Comparison of ENCODE assay signal across 1 cellular context in genomic region chr20:3204124-3204794, GRCh38.
TF ChIP-seq lines count a peak whose summit lies in the region.

Gene DDRGK1, minus strand, starts transcription at chr20:3204682. Its CDS starts 55 bp downstream, at chr20:3204627.

TF ChIP-seq in HepG2, 621 proteins besides CTCF, POLR2A, EP300 and RAD21 (continued from another document and continues in another):
- peak; percentile 24; the same call in 1 of the 2 replicates for TF ChIP-seq ZNF770 (CRISPR knock-in tag; IDR thresholded peaks at IDR 0.05)
- peak; percentile 86; the same call in 1 of the 2 replicates for TF ChIP-seq NR0B2 (CRISPR knock-in tag; IDR thresholded peaks at IDR 0.05)
- TF ChIP-seq HES4 (CRISPR knock-in tag; IDR thresholded peaks at IDR 0.05; ENCODE audit: borderline replicate concordance), result peak; percentile 91
- 0 out of 2 replicates have a peak, but pooled peaks have one; percentile 19 for TF ChIP-seq ZNF740 (CRISPR knock-in tag; IDR thresholded peaks at IDR 0.05)
- 0 out of 2 replicates have a peak, but pooled peaks have one; percentile 16 for TF ChIP-seq ZNF589 (CRISPR knock-in tag; conservative IDR thresholded peaks at IDR 0.05)
- peak; percentile 83 for TF ChIP-seq ATF2 (CRISPR knock-in tag; IDR thresholded peaks at IDR 0.05)
- TF ChIP-seq ZNF280D (CRISPR knock-in tag; IDR thresholded peaks at IDR 0.05), result peak; percentile 68; the same call in 1 of the 2 replicates
- peak; percentile 70 for TF ChIP-seq ZNF263 (CRISPR knock-in tag; IDR thresholded peaks at IDR 0.05)
- TF ChIP-seq ZNF557 (CRISPR knock-in tag; IDR thresholded peaks at IDR 0.05), result peak; percentile 93
- peak; percentile 22; the same call in 1 of the 2 replicates for TF ChIP-seq PBX3 (CRISPR knock-in tag; IDR thresholded peaks at IDR 0.05; ENCODE audit: borderline replicate concordance)
- peak; percentile 94; the same call in 1 of the 2 replicates for TF ChIP-seq ZNF251 (CRISPR knock-in tag; IDR thresholded peaks at IDR 0.05)
- TF ChIP-seq EZH2 (conservative IDR thresholded peaks at IDR 0.05; ENCODE audit: low read depth, low read length), result no peak
- peak; percentile 56; the same call in 1 of the 2 replicates for TF ChIP-seq ZKSCAN1 (IDR thresholded peaks at IDR 0.05; ENCODE audit: low read length)
- peak; percentile 41 for TF ChIP-seq ETV5 (CRISPR knock-in tag; IDR thresholded peaks at IDR 0.05; ENCODE audit: borderline replicate concordance)
- TF ChIP-seq HIC2 (CRISPR knock-in tag; IDR thresholded peaks at IDR 0.05; ENCODE audit: low read depth), result peak; percentile 71; the same call in 1 of the 2 replicates
- peak; percentile 62; the same call in 1 of the 2 replicates for TF ChIP-seq ZNF296 (CRISPR knock-in tag; conservative IDR thresholded peaks at IDR 0.05)
- TF ChIP-seq MYPOP (CRISPR knock-in tag; IDR thresholded peaks at IDR 0.05), result peak; percentile 92
- TF ChIP-seq FIP1L1 (IDR thresholded peaks at IDR 0.05; ENCODE audit: borderline replicate concordance, insufficient read depth, low read depth, low read length), result peak; percentile 37; the same call in 1 of the 2 replicates
- TF ChIP-seq SCMH1 (CRISPR knock-in tag; IDR thresholded peaks at IDR 0.05; ENCODE audit: borderline replicate concordance), result no peak
- TF ChIP-seq ZNF441 (CRISPR knock-in tag; IDR thresholded peaks at IDR 0.05; ENCODE audit: borderline replicate concordance), result no peak
- TF ChIP-seq GABPB1 (CRISPR knock-in tag; IDR thresholded peaks at IDR 0.05), result peak; percentile 86
- no peak for TF ChIP-seq EHMT2 (IDR thresholded peaks at IDR 0.05; ENCODE audit: borderline replicate concordance, low read depth, low read length)
- TF ChIP-seq ZSCAN21 (CRISPR knock-in tag; IDR thresholded peaks at IDR 0.05; ENCODE audit: borderline replicate concordance), result peak; percentile 36; the same call in 1 of the 2 replicates
- TF ChIP-seq ATF7 (IDR thresholded peaks at IDR 0.05), result no peak
- 0 out of 2 replicates have a peak, but pooled peaks have one; percentile 16 for TF ChIP-seq ATF7 (CRISPR knock-in tag; IDR thresholded peaks at IDR 0.05)
- TF ChIP-seq NCOR1 (IDR thresholded peaks at IDR 0.05; ENCODE audit: borderline replicate concordance, low read length), result peak; percentile 56; the same call in 1 of the 2 replicates
- no peak for TF ChIP-seq ZBTB49 (CRISPR knock-in tag; IDR thresholded peaks at IDR 0.05; ENCODE audit: borderline replicate concordance)
- TF ChIP-seq XBP1 (CRISPR knock-in tag; IDR thresholded peaks at IDR 0.05), result peak; percentile 20; the same call in 1 of the 2 replicates
- peak; percentile 84 for TF ChIP-seq ZNF354B (CRISPR knock-in tag; IDR thresholded peaks at IDR 0.05)
- TF ChIP-seq E2F5 (CRISPR knock-in tag; conservative IDR thresholded peaks at IDR 0.05), result peak; percentile 66
- TF ChIP-seq MXD3 (CRISPR knock-in tag; IDR thresholded peaks at IDR 0.05), result peak; percentile 75; the same call in 1 of the 2 replicates
- TF ChIP-seq FOXP1 (IDR thresholded peaks at IDR 0.05), result no peak
- no peak; the same call in 1 of the 2 replicates for TF ChIP-seq FOXP1 (CRISPR knock-in tag; IDR thresholded peaks at IDR 0.05)
- TF ChIP-seq HMGA1 (CRISPR knock-in tag; conservative IDR thresholded peaks at IDR 0.05), result no peak
- no peak for TF ChIP-seq TRIM22 (IDR thresholded peaks at IDR 0.05)
- no peak for TF ChIP-seq ZNF780A (CRISPR knock-in tag; IDR thresholded peaks at IDR 0.05)
- no peak for TF ChIP-seq NFRKB (IDR thresholded peaks at IDR 0.05)
- peak; percentile 95 for TF ChIP-seq ZNF343 (CRISPR knock-in tag; IDR thresholded peaks at IDR 0.05)
- 0 out of 2 replicates have a peak, but pooled peaks have one; percentile 32 for TF ChIP-seq HDAC6 (IDR thresholded peaks at IDR 0.05; ENCODE audit: low read depth, low read length)
